ENCODE assay signal across 15 cellular contexts in the genomic region with DNA sequence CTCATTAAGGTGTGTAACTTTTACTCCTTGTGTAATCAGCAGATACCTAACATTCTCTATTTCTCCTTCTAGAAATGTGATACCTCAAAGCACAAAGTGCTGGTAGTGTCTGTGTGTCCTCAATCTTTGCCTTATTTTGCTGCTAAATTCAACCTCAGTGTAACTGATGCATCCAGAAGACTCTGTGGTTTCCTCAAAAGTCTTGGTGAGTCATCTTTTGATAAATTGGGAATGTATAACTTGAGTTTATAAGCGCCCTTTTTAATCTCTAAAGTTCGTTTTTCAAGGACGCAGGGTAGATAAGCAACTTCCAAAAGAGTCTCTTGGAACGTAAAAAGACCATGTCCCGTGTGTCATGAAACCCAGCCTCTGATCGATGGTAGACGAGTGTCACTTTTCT. TPM values are rescaled to one million over a fixed set of nuclear protein-coding genes. Genes with fewer than 3 reads are reported as not detected.
DNase-seq lines count a peak whose midpoint lies in the region; ATAC-seq, FAIRE-seq and TF ChIP-seq lines count a peak whose summit lies in the region.
"Had no signal": no experiment of that assay in that cellular context is flagged by ENCODE, and none has a peak within 500 bp of the region (broad histone marks: within the 10 kb centered on the region; RNA-seq: fewer than 3 reads in every experiment).

No MANE protein-coding gene starts in this region.

- H3K4me1 Mint-ChIP-seq in activated CD4-positive, alpha-beta T cell treated with anti-CD3 and anti-CD28 coated beads, Interleukin-2, amount 10 ng/mL, durations not matched to agents 7 days and 5 days: peaks cover 26% of the 10 kb centered on the region
- no peaks in the 10 kb centered on the region for H3K4me1 Mint-ChIP-seq in activated naive CD8-positive, alpha-beta T cell treated with anti-CD3 and anti-CD28 coated beads, Interleukin-2, amount 50 U/mL, for 24 hours
- no peaks in the 10 kb centered on the region for H3K4me1 Mint-ChIP-seq in osteocyte (ENCODE audit: unreplicated experiment)

- no peak for DNase-seq in activated CD4-positive, alpha-beta T cell treated with anti-CD3 and anti-CD28 coated beads, Interleukin-2, amount 10 ng/mL, durations not matched to agents 7 days and 5 days
- DNase-seq in activated CD4-positive, alpha-beta T cell treated with anti-CD3 and anti-CD28 coated beads, Interleukin-2, amount 50 U/mL, for 48 hours: no peak
- DNase-seq in A549 (ENCODE audit: low read depth in 1 of 2, low spot score in 1 of 2) (no peak), fibroblast of villous mesenchyme (ENCODE audit: low read depth) (peak; percentile 47), GM10248 (ENCODE audit: extremely low spot score) (no peak), tibial artery (no peak), osteocyte (ENCODE audit: extremely low spot score, unreplicated experiment) (no peak)
- no peak for DNase-seq in activated naive CD8-positive, alpha-beta T cell treated with anti-CD3 and anti-CD28 coated beads, Interleukin-2, amount 50 U/mL, for 24 hours
- DNase-seq: 8988T; ACHN; CD4-positive, CD25-positive, alpha-beta regulatory T cell; GF-D8 had no signal

- no peak overlapping the region for H3K4me2 ChIP-seq in A549
- H3K4me2 ChIP-seq: BLaER1 treated with 17β-estradiol and CSF1 and Interleukin-3, amounts not matched to agents 10 nM and 100 nM had no signal

- H3K9me3 ChIP-seq in A549 (no peaks in the 10 kb centered on the region), tibial artery (no peaks in the 10 kb centered on the region)
- H3K9me3 ChIP-seq: BLaER1 treated with 17β-estradiol and CSF1 and Interleukin-3, amounts not matched to agents 10 nM and 100 nM; HAP-1 had no signal

- H3K4me1 ChIP-seq in A549 (no peaks in the 10 kb centered on the region), tibial artery (peaks cover 0 to 8% (median 4%) of the 10 kb centered on the region in 4 donors)
- H3K4me1 ChIP-seq: BLaER1 treated with 17β-estradiol and CSF1 and Interleukin-3, amounts not matched to agents 10 nM and 100 nM; HAP-1 had no signal

- peaks cover 57 to 96% (median 78%) of the 10 kb centered on the region in 3 donors for H3K36me3 ChIP-seq in tibial artery

- no peak for ATAC-seq in A549
- ATAC-seq in activated naive CD8-positive, alpha-beta T cell treated with anti-CD3 and anti-CD28 coated beads, Interleukin-2, amount 50 U/mL, for 24 hours: no peak

- TF ChIP-seq EP300 in A549 (IDR thresholded peaks at IDR 0.05): no peak

- POLR2A ChIA-PET in activated CD4-positive, alpha-beta T cell treated with anti-CD3 and anti-CD28 coated beads, Interleukin-2, amount 10 ng/mL, durations not matched to agents 7 days and 5 days (lab: Charles Lee): no interaction called here
- POLR2A ChIA-PET in A549 (lab: Yijun Ruan, JAX) (no interaction called here), GM10248 (lab: Yijun Ruan, JAX) (no interaction called here)

- no peak for TF ChIP-seq RAD21 in A549 (conservative IDR thresholded peaks at IDR 0.05 in 1 of 2, IDR thresholded peaks at IDR 0.05 in 1 of 2)

- intact Hi-C loops in tibial artery (cut with DNase I; ENCODE audit: low total_unique reads): no loop called here

- no peaks in the 10 kb centered on the region for H3K27me3 Mint-ChIP-seq in activated CD4-positive, alpha-beta T cell treated with anti-CD3 and anti-CD28 coated beads, Interleukin-2, amount 10 ng/mL, durations not matched to agents 7 days and 5 days
- H3K27me3 Mint-ChIP-seq in activated naive CD8-positive, alpha-beta T cell treated with anti-CD3 and anti-CD28 coated beads, Interleukin-2, amount 50 U/mL, for 24 hours: no peaks in the 10 kb centered on the region
- no peaks in the 10 kb centered on the region for H3K27me3 Mint-ChIP-seq in osteocyte (ENCODE audit: unreplicated experiment)
- H3K27me3 Mint-ChIP-seq: CD4-positive, CD25-positive, alpha-beta regulatory T cell had no signal

- peaks cover 59% of the 10 kb centered on the region for H3K36me3 Mint-ChIP-seq in activated CD4-positive, alpha-beta T cell treated with anti-CD3 and anti-CD28 coated beads, Interleukin-2, amount 10 ng/mL, durations not matched to agents 7 days and 5 days (ENCODE audit: low read depth)
- H3K36me3 Mint-ChIP-seq in activated naive CD8-positive, alpha-beta T cell treated with anti-CD3 and anti-CD28 coated beads, Interleukin-2, amount 50 U/mL, for 24 hours (ENCODE audit: low read depth): peaks cover 19% of the 10 kb centered on the region
- peaks cover 42% of the 10 kb centered on the region for H3K36me3 Mint-ChIP-seq in osteocyte (ENCODE audit: unreplicated experiment)

- no peaks in the 10 kb centered on the region for H3K9me3 Mint-ChIP-seq in activated CD4-positive, alpha-beta T cell treated with anti-CD3 and anti-CD28 coated beads, Interleukin-2, amount 10 ng/mL, durations not matched to agents 7 days and 5 days
- no peaks in the 10 kb centered on the region for H3K9me3 Mint-ChIP-seq in activated naive CD8-positive, alpha-beta T cell treated with anti-CD3 and anti-CD28 coated beads, Interleukin-2, amount 50 U/mL, for 24 hours
- no peaks in the 10 kb centered on the region for H3K9me3 Mint-ChIP-seq in osteocyte (ENCODE audit: unreplicated experiment)
- H3K9me3 Mint-ChIP-seq: CD4-positive, CD25-positive, alpha-beta regulatory T cell had no signal

- H3K4me3 Mint-ChIP-seq in activated CD4-positive, alpha-beta T cell treated with anti-CD3 and anti-CD28 coated beads, Interleukin-2, amount 10 ng/mL, durations not matched to agents 7 days and 5 days: no peak overlapping the region
- no peak overlapping the region for H3K4me3 Mint-ChIP-seq in activated naive CD8-positive, alpha-beta T cell treated with anti-CD3 and anti-CD28 coated beads, Interleukin-2, amount 50 U/mL, for 24 hours
- H3K4me3 Mint-ChIP-seq in osteocyte (ENCODE audit: unreplicated experiment): no peak overlapping the region
- H3K4me3 Mint-ChIP-seq: CD4-positive, CD25-positive, alpha-beta regulatory T cell had no signal

- H3K27ac ChIP-seq in A549: no peak overlapping the region
- no peak overlapping the region for H3K27ac ChIP-seq in tibial artery
- H3K27ac ChIP-seq: BLaER1 treated with 17β-estradiol and CSF1 and Interleukin-3, amounts not matched to agents 10 nM and 100 nM had no signal

- peak overlapping the region; percentile 68 for H3K27ac Mint-ChIP-seq in activated CD4-positive, alpha-beta T cell treated with anti-CD3 and anti-CD28 coated beads, Interleukin-2, amount 10 ng/mL, durations not matched to agents 7 days and 5 days
- peak overlapping the region; percentile 12 for H3K27ac Mint-ChIP-seq in activated naive CD8-positive, alpha-beta T cell treated with anti-CD3 and anti-CD28 coated beads, Interleukin-2, amount 50 U/mL, for 24 hours
- H3K27ac Mint-ChIP-seq in osteocyte (ENCODE audit: unreplicated experiment): no peak overlapping the region
- H3K27ac Mint-ChIP-seq: CD4-positive, CD25-positive, alpha-beta regulatory T cell had no signal

- TF ChIP-seq CTCF in A549 (IDR thresholded peaks at IDR 0.05): no peak
- TF ChIP-seq CTCF in fibroblast of villous mesenchyme (IDR thresholded peaks at IDR 0.05; ENCODE audit: insufficient read depth, low read depth, low read length): no peak
- no peak for TF ChIP-seq CTCF in GM10248 (IDR thresholded peaks at IDR 0.05; ENCODE audit: control extremely low read depth, extremely low read depth, low read depth, missing control alignments)
- TF ChIP-seq CTCF in tibial artery (IDR thresholded peaks at IDR 0.05): no peak
- TF ChIP-seq CTCF in osteocyte (IDR thresholded peaks at IDR 0.05): no peak

- TF ChIP-seq POLR2A in A549 (IDR thresholded peaks at IDR 0.05; ENCODE audit: low read length): no peak

- 89% methylated on average over 7 of the region's 7 CpGs for WGBS in A549 (ENCODE audit: missing lambda C conversion rate)

- H3K4me3 ChIP-seq in A549: no peak overlapping the region
- H3K4me3 ChIP-seq in fibroblast of villous mesenchyme (ENCODE audit: low read depth, low read length): no peak overlapping the region
- no peak overlapping the region for H3K4me3 ChIP-seq in tibial artery
- H3K4me3 ChIP-seq: BLaER1 treated with 17β-estradiol and CSF1 and Interleukin-3, amounts not matched to agents 10 nM and 100 nM; HAP-1 had no signal

- H3K27me3 ChIP-seq in tibial artery: no peaks in the 10 kb centered on the region
- H3K27me3 ChIP-seq: BLaER1 treated with 17β-estradiol and CSF1 and Interleukin-3, amounts not matched to agents 10 nM and 100 nM had no signal

- CTCF ChIA-PET in activated CD4-positive, alpha-beta T cell treated with anti-CD3 and anti-CD28 coated beads, Interleukin-2, amount 10 ng/mL, durations not matched to agents 7 days and 5 days (lab: Charles Lee): no interaction called here
- CTCF ChIA-PET in A549 (lab: Yijun Ruan, JAX) (interaction anchor here (1.0 kb wide), 1 partner anchor 25 kb away, joined by 4 read pairs; no protein-coding TSS in a partner anchor), GM10248 (lab: Yijun Ruan, JAX) (no interaction called here)

- FAIRE-seq in A549 (lab: Jason Lieb, UNC): no peak
- FAIRE-seq: H1 had no signal

RNA-seq across cellular contexts. Expression of gene NARF, which starts 10.2 kb away (rescaled TPM):
- 100 to 1,000 TPM; 105 to 117 TPM for total RNA-seq in activated CD4-positive, alpha-beta T cell treated with anti-CD3 and anti-CD28 coated beads, Interleukin-2, amount 10 ng/mL, durations not matched to agents 7 days and 5 days
- polyA plus RNA-seq in A549 (2011; rRNA removed) (89.6 and 108 TPM in 2 replicates), A549 (2017; fragmentation: RNase III; extraction: RNeasy Plus Mini Kit Qiagen cat#74134 plus additional on column Dnase treatment) (38.2 to 51.2 TPM (median 45.0 TPM) in 3 replicates)
- 75.5 and 86.9 TPM in 2 replicates for polyA plus RNA-seq in A549 (2012; cell fraction: cytosol; rRNA removed)
- 56.9 and 86.5 TPM in 2 replicates for polyA plus RNA-seq in A549 (2012; cell fraction: nucleus; rRNA removed)
- polyA minus RNA-seq in A549 (2011; rRNA and poly(A)+ RNA removed): 43.0 and 48.3 TPM in 2 replicates
- total RNA-seq in fibroblast of villous mesenchyme (21.6 and 30.3 TPM in 2 replicates), osteocyte (65.7 and 72.8 TPM in 2 replicates)

RNA-seq across cellular contexts. Expression of gene CYBC1, which starts 18.1 kb away (rescaled TPM):
- total RNA-seq in activated CD4-positive, alpha-beta T cell treated with anti-CD3 and anti-CD28 coated beads, Interleukin-2, amount 10 ng/mL, durations not matched to agents 7 days and 5 days: 100 to 1,000 TPM; 300 to 324 TPM
- polyA plus RNA-seq in A549 (2011; rRNA removed) (68.6 and 81.8 TPM in 2 replicates), A549 (2017; fragmentation: RNase III; extraction: RNeasy Plus Mini Kit Qiagen cat#74134 plus additional on column Dnase treatment) (74.3 to 89.8 TPM (median 86.5 TPM) in 3 replicates)
- polyA plus RNA-seq in A549 (2012; cell fraction: cytosol; rRNA removed): 103 and 118 TPM in 2 replicates
- polyA plus RNA-seq in A549 (2012; cell fraction: nucleus; rRNA removed): 189 and 277 TPM in 2 replicates
- polyA minus RNA-seq in A549 (2011; rRNA and poly(A)+ RNA removed): 63.4 and 73.2 TPM in 2 replicates
- total RNA-seq in fibroblast of villous mesenchyme (46.2 and 59.6 TPM in 2 replicates), osteocyte (69.8 and 78.7 TPM in 2 replicates)

RNA-seq across cellular contexts. Expression of gene OGFOD3, which starts 50.3 kb away (rescaled TPM):
- 10 to 100 TPM; 23.8 to 28.0 TPM for total RNA-seq in activated CD4-positive, alpha-beta T cell treated with anti-CD3 and anti-CD28 coated beads, Interleukin-2, amount 10 ng/mL, durations not matched to agents 7 days and 5 days
- 14.9 and 15.2 TPM in 2 replicates for polyA plus RNA-seq in A549 (2011; rRNA removed)
- 25.1 and 30.2 TPM in 2 replicates for polyA plus RNA-seq in A549 (2012; cell fraction: cytosol; rRNA removed)
- polyA plus RNA-seq in A549 (2012; cell fraction: nucleus; rRNA removed): 34.1 and 40.7 TPM in 2 replicates
- polyA plus RNA-seq in A549 (2017; fragmentation: RNase III; extraction: RNeasy Plus Mini Kit Qiagen cat#74134 plus additional on column Dnase treatment): 19.8 to 21.9 TPM (median 20.8 TPM) in 3 replicates
- polyA minus RNA-seq in A549 (2011; rRNA and poly(A)+ RNA removed): 18.8 and 27.1 TPM in 2 replicates
- 20.7 and 28.0 TPM in 2 replicates for total RNA-seq in fibroblast of villous mesenchyme
- total RNA-seq in osteocyte: 30.7 and 32.8 TPM in 2 replicates

RNA-seq across cellular contexts. Expression of gene HEXD, which starts 50.5 kb away (rescaled TPM):
- total RNA-seq in activated CD4-positive, alpha-beta T cell treated with anti-CD3 and anti-CD28 coated beads, Interleukin-2, amount 10 ng/mL, durations not matched to agents 7 days and 5 days: 10 to 100 TPM; 65.5 to 70.2 TPM
- polyA plus RNA-seq in A549 (2011; rRNA removed) (18.0 and 18.4 TPM in 2 replicates), A549 (2017; fragmentation: RNase III; extraction: RNeasy Plus Mini Kit Qiagen cat#74134 plus additional on column Dnase treatment) (15.9 to 21.4 TPM (median 19.5 TPM) in 3 replicates)
- polyA plus RNA-seq in A549 (2012; cell fraction: cytosol; rRNA removed): 16.4 and 22.2 TPM in 2 replicates
- polyA plus RNA-seq in A549 (2012; cell fraction: nucleus; rRNA removed): 121 and 156 TPM in 2 replicates
- polyA minus RNA-seq in A549 (2011; rRNA and poly(A)+ RNA removed): 15.9 and 16.2 TPM in 2 replicates
- total RNA-seq in fibroblast of villous mesenchyme (11.0 and 12.5 TPM in 2 replicates), osteocyte (21.9 and 26.5 TPM in 2 replicates)

RNA-seq across cellular contexts. Expression of gene FOXK2, which starts 50.8 kb away (rescaled TPM):
- 10 to 100 TPM; 59.6 to 63.2 TPM for total RNA-seq in activated CD4-positive, alpha-beta T cell treated with anti-CD3 and anti-CD28 coated beads, Interleukin-2, amount 10 ng/mL, durations not matched to agents 7 days and 5 days
- polyA plus RNA-seq in A549 (2011; rRNA removed): 34.8 and 35.9 TPM in 2 replicates
- 32.8 and 42.8 TPM in 2 replicates for polyA plus RNA-seq in A549 (2012; cell fraction: cytosol; rRNA removed)
- 49.2 and 51.8 TPM in 2 replicates for polyA plus RNA-seq in A549 (2012; cell fraction: nucleus; rRNA removed)
- polyA plus RNA-seq in A549 (2017; fragmentation: RNase III; extraction: RNeasy Plus Mini Kit Qiagen cat#74134 plus additional on column Dnase treatment): 37.5 to 39.2 TPM (median 38.2 TPM) in 3 replicates
- 78.5 and 90.0 TPM in 2 replicates for polyA minus RNA-seq in A549 (2011; rRNA and poly(A)+ RNA removed)
- total RNA-seq in fibroblast of villous mesenchyme: 34.1 and 46.6 TPM in 2 replicates
- total RNA-seq in osteocyte: 59.9 and 65.1 TPM in 2 replicates
